Comparison of ENCODE assay signal across 28 cellular contexts in genomic region chr6:39973661-39974060, GRCh38.
"Had no signal": no experiment of that assay in that cellular context is flagged by ENCODE, and none has a peak within 500 bp of the region (broad histone marks: within the 10 kb centered on the region; RNA-seq: fewer than 3 reads in every experiment).

No MANE protein-coding gene starts in this region.

- FAIRE-seq: endometrium, islet of Langerhans, keratinocyte had no signal

- ATAC-seq: effector memory CD8-positive, alpha-beta T cell; esophagus mucosa; gastrocnemius medialis; heart right ventricle; left cardiac atrium; left lung; left ventricle myocardium superior; lower lobe of right lung; mucosa of descending colon; naive thymus-derived CD8-positive, alpha-beta T cell had no signal

- DNase-seq: colonic mucosa; dermis blood vessel endothelial cell; dorsolateral prefrontal cortex; effector CD4-positive, alpha-beta T cell; effector memory CD8-positive, alpha-beta T cell; endodermal cell; erythroblast; esophagus squamous epithelium; foreskin fibroblast; foreskin melanocyte; gastrocnemius medialis; glutamatergic neuron; head of caudate nucleus; heart right ventricle; hippocampal formation; left cardiac atrium; left lung; left ventricle myocardium superior; lower lobe of right lung; mesenchymal stem cell; mucosa of descending colon; naive B cell; naive thymus-derived CD8-positive, alpha-beta T cell had no signal

- H3K4me3 ChIP-seq: colonic mucosa, dorsolateral prefrontal cortex, esophagus squamous epithelium, gastrocnemius medialis, heart right ventricle, left lung, lower lobe of right lung, mucosa of descending colon had no signal

- H3K27ac ChIP-seq: colonic mucosa, dorsolateral prefrontal cortex, epithelial cell of prostate, esophagus squamous epithelium, gastrocnemius medialis, heart right ventricle, left lung, lower lobe of right lung had no signal

- H3K4me1 ChIP-seq: colonic mucosa, gastrocnemius medialis, left lung, lower lobe of right lung had no signal

- H3K27me3 ChIP-seq: colonic mucosa, gastrocnemius medialis, left lung had no signal

- H3K36me3 ChIP-seq: colonic mucosa, esophagus squamous epithelium, gastrocnemius medialis, heart right ventricle, left lung, lower lobe of right lung had no signal

- H3K9me3 ChIP-seq: colonic mucosa, esophagus squamous epithelium, gastrocnemius medialis, heart right ventricle, left lung, lower lobe of right lung, mucosa of descending colon had no signal
